1 cellular context compared by ENCODE assay signal in genomic region chr7:40659231-40659630, GRCh38.
TF ChIP-seq lines count a peak whose summit lies in the region.

No MANE protein-coding gene starts in this region.

TF ChIP-seq in GM23338, 12 proteins besides CTCF, POLR2A, EP300 and RAD21:
- TF ChIP-seq ZNF462 (CRISPR knock-in tag; IDR thresholded peaks at IDR 0.05) (no peak), ETS1 (IDR thresholded peaks at IDR 0.05) (no peak), CREB1 (CRISPR knock-in tag; IDR thresholded peaks at IDR 0.05; ENCODE audit: low read depth) (no peak), JUNB (IDR thresholded peaks at IDR 0.05; ENCODE audit: unreplicated experiment) (no peak), STAT1 (IDR thresholded peaks at IDR 0.05; ENCODE audit: unreplicated experiment) (no peak), EZH2phosphoT487 (IDR thresholded peaks at IDR 0.05; ENCODE audit: unreplicated experiment) (no peak), NANOG (IDR thresholded peaks at IDR 0.05; ENCODE audit: borderline replicate concordance) (no peak), EZH2 (IDR thresholded peaks at IDR 0.05; ENCODE audit: low read depth, unreplicated experiment) (no peak), REST (IDR thresholded peaks at IDR 0.05; ENCODE audit: unreplicated experiment) (no peak), POLR2AphosphoS5 (IDR thresholded peaks at IDR 0.05; ENCODE audit: low read depth) (no peak), ZNF331 (CRISPR knock-in tag; IDR thresholded peaks at IDR 0.05; ENCODE audit: low read depth) (no peak), ZNF114 (CRISPR knock-in tag; IDR thresholded peaks at IDR 0.05) (no peak)
